In genomic region chr14:76695263-76695920, GRCh38 we compare ENCODE assay signal across 18 cellular contexts.
"Had no signal": no experiment of that assay in that cellular context is flagged by ENCODE, and none has a peak within 500 bp of the region (broad histone marks: within the 10 kb centered on the region; RNA-seq: fewer than 3 reads in every experiment).

No MANE protein-coding gene starts in this region.

- H3K4me1 Mint-ChIP-seq: immature natural killer cell; naive thymus-derived CD4-positive, alpha-beta T cell had no signal

- H3K4me3 Mint-ChIP-seq: immature natural killer cell; naive thymus-derived CD4-positive, alpha-beta T cell; nephron progenitor cell had no signal

- DNase-seq: effector memory CD4-positive, alpha-beta T cell; esophagus squamous epithelium; foreskin fibroblast; glutamatergic neuron; immature natural killer cell; kidney; left colon; naive thymus-derived CD4-positive, alpha-beta T cell; nephron progenitor cell; small intestine; stimulated activated CD4-positive, alpha-beta T cell treated with anti-CD3 and anti-CD28 coated beads, Interleukin-2, amount 100 ng/mL, for 48 hours; stimulated activated naive CD8-positive, alpha-beta T cell treated with anti-CD3 and anti-CD28 coated beads, Interleukin-15, Interleukin-2, amounts not matched to agents 100 U/mL and 50 U/mL, for 24 hours; tibial artery; upper lobe of right lung had no signal

- H3K27me3 ChIP-seq: esophagus squamous epithelium, gastroesophageal sphincter, neutrophil, suprapubic skin, tibial artery, upper lobe of right lung had no signal

- H3K4me1 ChIP-seq: esophagus squamous epithelium, upper lobe of right lung had no signal

- H3K27ac Mint-ChIP-seq: immature natural killer cell; naive thymus-derived CD4-positive, alpha-beta T cell; nephron progenitor cell had no signal

- H3K9me3 ChIP-seq: esophagus squamous epithelium, gastroesophageal sphincter, neutrophil, suprapubic skin, tibial artery, upper lobe of right lung had no signal

- H3K9me3 Mint-ChIP-seq: immature natural killer cell had no signal

- H3K27ac ChIP-seq: epithelial cell of prostate, esophagus squamous epithelium, gastroesophageal sphincter, neutrophil, suprapubic skin, tibial artery, upper lobe of right lung had no signal

- ATAC-seq: gastroesophageal sphincter; left colon; naive thymus-derived CD4-positive, alpha-beta T cell; stimulated activated naive CD8-positive, alpha-beta T cell treated with anti-CD3 and anti-CD28 coated beads, Interleukin-15, Interleukin-2, amounts not matched to agents 100 U/mL and 50 U/mL, for 24 hours; upper lobe of right lung had no signal

- H3K4me3 ChIP-seq: esophagus squamous epithelium, gastroesophageal sphincter, suprapubic skin, tibial artery, upper lobe of right lung had no signal

- H3K36me3 ChIP-seq: esophagus squamous epithelium, gastroesophageal sphincter, neutrophil, suprapubic skin, tibial artery, upper lobe of right lung had no signal

- H3K36me3 Mint-ChIP-seq: immature natural killer cell; naive thymus-derived CD4-positive, alpha-beta T cell had no signal
